Comparison of ENCODE assay signal across 1 cellular context in genomic region chr18:54224379-54225014, GRCh38.
TF ChIP-seq lines count a peak whose summit lies in the region.

A gene with protein sequence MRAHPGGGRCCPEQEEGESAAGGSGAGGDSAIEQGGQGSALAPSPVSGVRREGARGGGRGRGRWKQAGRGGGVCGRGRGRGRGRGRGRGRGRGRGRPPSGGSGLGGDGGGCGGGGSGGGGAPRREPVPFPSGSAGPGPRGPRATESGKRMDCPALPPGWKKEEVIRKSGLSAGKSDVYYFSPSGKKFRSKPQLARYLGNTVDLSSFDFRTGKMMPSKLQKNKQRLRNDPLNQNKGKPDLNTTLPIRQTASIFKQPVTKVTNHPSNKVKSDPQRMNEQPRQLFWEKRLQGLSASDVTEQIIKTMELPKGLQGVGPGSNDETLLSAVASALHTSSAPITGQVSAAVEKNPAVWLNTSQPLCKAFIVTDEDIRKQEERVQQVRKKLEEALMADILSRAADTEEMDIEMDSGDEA (minus strand): TSS chr18:54224669. CDS start chr18:54224559, 110 bp downstream.

TF ChIP-seq in HEK293, 187 proteins besides CTCF, POLR2A, EP300 and RAD21 (continued from another document):
- TF ChIP-seq, protein P1, sequence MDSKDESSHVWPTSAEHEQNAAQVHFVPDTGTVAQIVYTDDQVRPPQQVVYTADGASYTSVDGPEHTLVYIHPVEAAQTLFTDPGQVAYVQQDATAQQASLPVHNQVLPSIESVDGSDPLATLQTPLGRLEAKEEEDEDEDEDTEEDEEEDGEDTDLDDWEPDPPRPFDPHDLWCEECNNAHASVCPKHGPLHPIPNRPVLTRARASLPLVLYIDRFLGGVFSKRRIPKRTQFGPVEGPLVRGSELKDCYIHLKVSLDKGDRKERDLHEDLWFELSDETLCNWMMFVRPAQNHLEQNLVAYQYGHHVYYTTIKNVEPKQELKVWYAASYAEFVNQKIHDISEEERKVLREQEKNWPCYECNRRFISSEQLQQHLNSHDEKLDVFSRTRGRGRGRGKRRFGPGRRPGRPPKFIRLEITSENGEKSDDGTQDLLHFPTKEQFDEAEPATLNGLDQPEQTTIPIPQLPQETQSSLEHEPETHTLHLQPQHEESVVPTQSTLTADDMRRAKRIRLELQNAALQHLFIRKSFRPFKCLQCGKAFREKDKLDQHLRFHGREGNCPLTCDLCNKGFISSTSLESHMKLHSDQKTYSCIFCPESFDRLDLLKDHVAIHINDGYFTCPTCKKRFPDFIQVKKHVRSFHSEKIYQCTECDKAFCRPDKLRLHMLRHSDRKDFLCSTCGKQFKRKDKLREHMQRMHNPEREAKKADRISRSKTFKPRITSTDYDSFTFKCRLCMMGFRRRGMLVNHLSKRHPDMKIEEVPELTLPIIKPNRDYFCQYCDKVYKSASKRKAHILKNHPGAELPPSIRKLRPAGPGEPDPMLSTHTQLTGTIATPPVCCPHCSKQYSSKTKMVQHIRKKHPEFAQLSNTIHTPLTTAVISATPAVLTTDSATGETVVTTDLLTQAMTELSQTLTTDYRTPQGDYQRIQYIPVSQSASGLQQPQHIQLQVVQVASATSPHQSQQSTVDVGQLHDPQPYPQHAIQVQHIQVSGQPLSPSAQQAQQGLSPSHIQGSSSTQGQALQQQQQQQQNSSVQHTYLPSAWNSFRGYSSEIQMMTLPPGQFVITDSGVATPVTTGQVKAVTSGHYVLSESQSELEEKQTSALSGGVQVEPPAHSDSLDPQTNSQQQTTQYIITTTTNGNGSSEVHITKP (tag by site-specific recombination; IDR thresholded peaks at IDR 0.05): peak; percentile 94
- TF ChIP-seq KLF1 (tag by site-specific recombination; IDR thresholded peaks at IDR 0.05) (peak; percentile 94), ZEB2 (tag by site-specific recombination; IDR thresholded peaks at IDR 0.05) (peak; percentile 51; the same call in 1 of the 2 replicates), SP2 (tag by site-specific recombination; IDR thresholded peaks at IDR 0.05) (peak; percentile 53), SETDB1 (IDR thresholded peaks at IDR 0.05; ENCODE audit: insufficient read length, low read length) (no peak), ZFHX2 (tag by site-specific recombination; conservative IDR thresholded peaks at IDR 0.05) (peak; percentile 60), ZNF202 (tag by site-specific recombination; IDR thresholded peaks at IDR 0.05; ENCODE audit: borderline replicate concordance) (no peak), GLIS2 (tag by site-specific recombination; IDR thresholded peaks at IDR 0.05) (peak; percentile 91), MYNN (tag by site-specific recombination; IDR thresholded peaks at IDR 0.05; ENCODE audit: borderline replicate concordance) (no peak), ZNF561 (tag by site-specific recombination; IDR thresholded peaks at IDR 0.05; ENCODE audit: borderline replicate concordance) (no peak), ZXDB (tag by site-specific recombination; IDR thresholded peaks at IDR 0.05) (peak; percentile 50), ZBTB10 (tag by site-specific recombination; IDR thresholded peaks at IDR 0.05) (peak; percentile 49; the same call in 1 of the 2 replicates), ZNF585B (tag by site-specific recombination; IDR thresholded peaks at IDR 0.05) (no peak), KLF9 (tag by site-specific recombination; IDR thresholded peaks at IDR 0.05; ENCODE audit: low read depth) (peak; percentile 98), SP3 (tag by site-specific recombination; IDR thresholded peaks at IDR 0.05) (peak; percentile 90), EGR2 (tag by site-specific recombination; IDR thresholded peaks at IDR 0.05; ENCODE audit: low read depth) (peak; percentile 51), ZNF660 (tag by site-specific recombination; IDR thresholded peaks at IDR 0.05) (peak; percentile 78; the same call in 1 of the 2 replicates), ZNF76 (tag by site-specific recombination; IDR thresholded peaks at IDR 0.05; ENCODE audit: borderline replicate concordance, low read depth) (peak; percentile 57; the same call in 1 of the 2 replicates), ZBTB8A (tag by site-specific recombination; IDR thresholded peaks at IDR 0.05) (0 out of 2 replicates have a peak, but pooled peaks have one; percentile 28), ZNF391 (tag by site-specific recombination; IDR thresholded peaks at IDR 0.05; ENCODE audit: borderline replicate concordance, low read depth) (no peak), ZNF792 (tag by site-specific recombination; IDR thresholded peaks at IDR 0.05) (no peak), ZBTB26 (tag by site-specific recombination; optimal IDR thresholded peaks at IDR 0.05) (peak; percentile 85), ZNF449 (tag by site-specific recombination; IDR thresholded peaks at IDR 0.05) (peak; percentile 71), ZNF341 (tag by site-specific recombination; IDR thresholded peaks at IDR 0.05; ENCODE audit: low read depth) (peak; percentile 74; the same call in 1 of the 2 replicates), ZNF521 (tag by site-specific recombination; IDR thresholded peaks at IDR 0.05) (no peak), ZNF629 (tag by site-specific recombination; IDR thresholded peaks at IDR 0.05) (peak; percentile 35; the same call in 1 of the 2 replicates), PBX3 (CRISPR knock-in tag; IDR thresholded peaks at IDR 0.05) (0 out of 2 replicates have a peak, but pooled peaks have one; percentile 29), KLF8 (tag by site-specific recombination; IDR thresholded peaks at IDR 0.05) (peak; percentile 93), KLF16 (tag by site-specific recombination; IDR thresholded peaks at IDR 0.05) (peak; percentile 66; the same call in 1 of the 2 replicates), ZNF510 (tag by site-specific recombination; IDR thresholded peaks at IDR 0.05; ENCODE audit: insufficient replicate concordance) (no peak)
- TF ChIP-seq, protein P2, sequence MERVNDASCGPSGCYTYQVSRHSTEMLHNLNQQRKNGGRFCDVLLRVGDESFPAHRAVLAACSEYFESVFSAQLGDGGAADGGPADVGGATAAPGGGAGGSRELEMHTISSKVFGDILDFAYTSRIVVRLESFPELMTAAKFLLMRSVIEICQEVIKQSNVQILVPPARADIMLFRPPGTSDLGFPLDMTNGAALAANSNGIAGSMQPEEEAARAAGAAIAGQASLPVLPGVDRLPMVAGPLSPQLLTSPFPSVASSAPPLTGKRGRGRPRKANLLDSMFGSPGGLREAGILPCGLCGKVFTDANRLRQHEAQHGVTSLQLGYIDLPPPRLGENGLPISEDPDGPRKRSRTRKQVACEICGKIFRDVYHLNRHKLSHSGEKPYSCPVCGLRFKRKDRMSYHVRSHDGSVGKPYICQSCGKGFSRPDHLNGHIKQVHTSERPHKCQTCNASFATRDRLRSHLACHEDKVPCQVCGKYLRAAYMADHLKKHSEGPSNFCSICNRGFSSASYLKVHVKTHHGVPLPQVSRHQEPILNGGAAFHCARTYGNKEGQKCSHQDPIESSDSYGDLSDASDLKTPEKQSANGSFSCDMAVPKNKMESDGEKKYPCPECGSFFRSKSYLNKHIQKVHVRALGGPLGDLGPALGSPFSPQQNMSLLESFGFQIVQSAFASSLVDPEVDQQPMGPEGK (tag by site-specific recombination; IDR thresholded peaks at IDR 0.05): peak; percentile 92
- TF ChIP-seq, protein P3, sequence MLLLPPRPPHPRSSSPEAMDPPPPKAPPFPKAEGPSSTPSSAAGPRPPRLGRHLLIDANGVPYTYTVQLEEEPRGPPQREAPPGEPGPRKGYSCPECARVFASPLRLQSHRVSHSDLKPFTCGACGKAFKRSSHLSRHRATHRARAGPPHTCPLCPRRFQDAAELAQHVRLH (tag by site-specific recombination; IDR thresholded peaks at IDR 0.05): no peak
- TF ChIP-seq, protein P4, sequence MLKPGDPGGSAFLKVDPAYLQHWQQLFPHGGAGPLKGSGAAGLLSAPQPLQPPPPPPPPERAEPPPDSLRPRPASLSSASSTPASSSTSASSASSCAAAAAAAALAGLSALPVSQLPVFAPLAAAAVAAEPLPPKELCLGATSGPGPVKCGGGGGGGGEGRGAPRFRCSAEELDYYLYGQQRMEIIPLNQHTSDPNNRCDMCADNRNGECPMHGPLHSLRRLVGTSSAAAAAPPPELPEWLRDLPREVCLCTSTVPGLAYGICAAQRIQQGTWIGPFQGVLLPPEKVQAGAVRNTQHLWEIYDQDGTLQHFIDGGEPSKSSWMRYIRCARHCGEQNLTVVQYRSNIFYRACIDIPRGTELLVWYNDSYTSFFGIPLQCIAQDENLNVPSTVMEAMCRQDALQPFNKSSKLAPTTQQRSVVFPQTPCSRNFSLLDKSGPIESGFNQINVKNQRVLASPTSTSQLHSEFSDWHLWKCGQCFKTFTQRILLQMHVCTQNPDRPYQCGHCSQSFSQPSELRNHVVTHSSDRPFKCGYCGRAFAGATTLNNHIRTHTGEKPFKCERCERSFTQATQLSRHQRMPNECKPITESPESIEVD (tag by site-specific recombination; IDR thresholded peaks at IDR 0.05): no peak
- TF ChIP-seq, protein P5, sequence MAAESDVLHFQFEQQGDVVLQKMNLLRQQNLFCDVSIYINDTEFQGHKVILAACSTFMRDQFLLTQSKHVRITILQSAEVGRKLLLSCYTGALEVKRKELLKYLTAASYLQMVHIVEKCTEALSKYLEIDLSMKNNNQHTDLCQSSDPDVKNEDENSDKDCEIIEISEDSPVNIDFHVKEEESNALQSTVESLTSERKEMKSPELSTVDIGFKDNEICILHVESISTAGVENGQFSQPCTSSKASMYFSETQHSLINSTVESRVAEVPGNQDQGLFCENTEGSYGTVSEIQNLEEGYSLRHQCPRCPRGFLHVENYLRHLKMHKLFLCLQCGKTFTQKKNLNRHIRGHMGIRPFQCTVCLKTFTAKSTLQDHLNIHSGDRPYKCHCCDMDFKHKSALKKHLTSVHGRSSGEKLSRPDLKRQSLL (tag by site-specific recombination; IDR thresholded peaks at IDR 0.05): peak; percentile 65; the same call in 1 of the 2 replicates
- TF ChIP-seq, protein P6, sequence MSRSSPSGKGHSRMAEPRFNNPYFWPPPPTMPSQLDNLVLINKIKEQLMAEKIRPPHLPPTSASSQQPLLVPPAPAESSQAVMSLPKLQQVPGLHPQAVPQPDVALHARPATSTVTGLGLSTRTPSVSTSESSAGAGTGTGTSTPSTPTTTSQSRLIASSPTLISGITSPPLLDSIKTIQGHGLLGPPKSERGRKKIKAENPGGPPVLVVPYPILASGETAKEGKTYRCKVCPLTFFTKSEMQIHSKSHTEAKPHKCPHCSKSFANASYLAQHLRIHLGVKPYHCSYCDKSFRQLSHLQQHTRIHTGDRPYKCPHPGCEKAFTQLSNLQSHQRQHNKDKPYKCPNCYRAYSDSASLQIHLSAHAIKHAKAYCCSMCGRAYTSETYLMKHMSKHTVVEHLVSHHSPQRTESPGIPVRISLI (tag by site-specific recombination; IDR thresholded peaks at IDR 0.05): no peak
